11 cellular contexts compared by ENCODE assay signal in genomic region chr1:22262583-22262982, GRCh38.
DNase-seq lines count a peak whose midpoint lies in the region; ATAC-seq and TF ChIP-seq lines count a peak whose summit lies in the region.
"Had no signal": no experiment of that assay in that cellular context is flagged by ENCODE, and none has a peak within 500 bp of the region (broad histone marks: within the 10 kb centered on the region; RNA-seq: fewer than 3 reads in every experiment).

No MANE protein-coding gene starts in this region.

- DNase-seq in NCI-H2029 (lab: John Stamatoyannopoulos, UW) (peak; percentile 28), NCI-H2029 treated with DMSO at 0.1 percent for 48 hours (lab: John Stamatoyannopoulos, UW) (no peak), NCI-H146 (lab: John Stamatoyannopoulos, UW) (peak; percentile 90), SK-N-SH (peak; percentile 87), nephron progenitor cell (peak; percentile 63), kidney glomerular epithelial cell (lab: John Stamatoyannopoulos, UW) (no peak), immature natural killer cell (no peak)
- DNase-seq: activated naive CD4-positive, alpha-beta T cell treated with Interleukin-2 at 50 U/mL for 16 hours had no signal

- no peaks in the 10 kb centered on the region for H3K36me3 Mint-ChIP-seq in nephron progenitor cell (ENCODE audit: low read depth)
- H3K36me3 Mint-ChIP-seq in immature natural killer cell = no peaks in the 10 kb centered on the region
- H3K36me3 Mint-ChIP-seq: brain had no signal

- peaks cover 14% of the 10 kb centered on the region for H3K27me3 Mint-ChIP-seq in nephron progenitor cell (ENCODE audit: low read depth, poor library complexity)
- H3K27me3 Mint-ChIP-seq in immature natural killer cell (ENCODE audit: low read depth in 3 of 3) = peaks cover 0 to 6% (median 3%) of the 10 kb centered on the region in 3 donors

- H3K4me1 Mint-ChIP-seq in nephron progenitor cell (peaks cover 83% of the 10 kb centered on the region), immature natural killer cell (no peaks in the 10 kb centered on the region)

- H3K27ac Mint-ChIP-seq in nephron progenitor cell (no peak overlapping the region), immature natural killer cell (no peak overlapping the region)

- no peaks in the 10 kb centered on the region for H4K20me1 ChIP-seq in SK-N-SH (ENCODE audit: insufficient read depth)

- no peak overlapping the region for H3K4me2 ChIP-seq in SK-N-SH

- no peak for ATAC-seq in GM21723 (IDR thresholded peaks at IDR 0.05; ENCODE audit: unreplicated experiment)

- no peaks in the 10 kb centered on the region for H3K79me2 ChIP-seq in SK-N-SH (ENCODE audit: insufficient read depth)

- H3K9ac ChIP-seq in SK-N-SH = no peak overlapping the region

- peak in 1 of 2 experiments; percentile 57; a peak in 1 of 4 replicates for TF ChIP-seq EP300 in SK-N-SH (IDR thresholded peaks at IDR 0.05; ENCODE audit: borderline replicate concordance in 1 of 2, low read depth in 1 of 2, low read length in 1 of 2)

- 38% methylated on average over 6 of the region's 8 CpGs for WGBS in SK-N-SH (ENCODE audit: low lambda C conversion rate)

- H3F3A ChIP-seq in SK-N-SH (replicated peaks; ENCODE audit: insufficient read depth) = no peaks in the 10 kb centered on the region

- POLR2A ChIA-PET in SK-N-SH (lab: Yijun Ruan, JAX) = interaction anchor here (0.6 to 1.0 kb wide), 2 partner anchors 88 to 121 kb away, joined by 3 read pairs; no protein-coding TSS in a partner anchor

- no peaks in the 10 kb centered on the region for H3K36me3 ChIP-seq in SK-N-SH (replicated peaks in 1 of 2; ENCODE audit: control insufficient read depth in 1 of 2, insufficient read depth in 2 of 2, low read length in 1 of 2)
- H3K36me3 ChIP-seq: suprapubic skin had no signal

- CTCF ChIA-PET in SK-N-SH (lab: Yijun Ruan, JAX) = interaction anchor here (1.8 to 7.7 kb wide), 3 partner anchors 9 to 154 kb away, joined by 5 to 78 read pairs (median 6); no protein-coding TSS in a partner anchor

- no peaks in the 10 kb centered on the region for H3K9me3 ChIP-seq in SK-N-SH
- H3K9me3 ChIP-seq: suprapubic skin had no signal

- TF ChIP-seq CTCF in SK-N-SH (IDR thresholded peaks at IDR 0.05) (no peak), nephron progenitor cell (IDR thresholded peaks at IDR 0.05) (no peak)

- H3K27ac ChIP-seq in SK-N-SH (ENCODE audit: low read depth in 2 of 2, low read length in 1 of 2) = peak overlapping the region in 1 of 2 experiments; percentile 70; a peak in 2 of 4 replicates
- H3K27ac ChIP-seq: suprapubic skin had no signal

- no peak overlapping the region for H3K4me3 Mint-ChIP-seq in nephron progenitor cell
- no peak overlapping the region for H3K4me3 Mint-ChIP-seq in immature natural killer cell
- H3K4me3 Mint-ChIP-seq: brain had no signal

- no peak for TF ChIP-seq RAD21 in SK-N-SH (IDR thresholded peaks at IDR 0.05; ENCODE audit: low read length)

- H3K9me2 ChIP-seq in SK-N-SH = no peaks in the 10 kb centered on the region

- H3K4me3 ChIP-seq in SK-N-SH (ENCODE audit: low read depth in 2 of 2, low read length in 1 of 2) = no peak overlapping the region
- H3K4me3 ChIP-seq: suprapubic skin had no signal

- peaks cover 7% of the 10 kb centered on the region; the same call in 1 of the 2 replicates for H3K27me3 ChIP-seq in SK-N-SH (ENCODE audit: insufficient read depth)

- H3K9me3 Mint-ChIP-seq in nephron progenitor cell (no peaks in the 10 kb centered on the region), immature natural killer cell (no peaks in the 10 kb centered on the region)

- peaks cover 0 to 27% of the 10 kb centered on the region in 2 experiments; a peak in 1 of 4 replicates for H3K4me1 ChIP-seq in SK-N-SH (ENCODE audit: control insufficient read depth in 1 of 2, insufficient read depth in 2 of 2, low read depth in 1 of 2, low read length in 1 of 2)

- H2AFZ ChIP-seq in SK-N-SH (ENCODE audit: low read depth) = no peak overlapping the region

TF ChIP-seq in SK-N-SH, 30 proteins besides CTCF, POLR2A, EP300 and RAD21:
- TF ChIP-seq NFIC (IDR thresholded peaks at IDR 0.05; ENCODE audit: borderline replicate concordance) (no peak), MXI1 (IDR thresholded peaks at IDR 0.05; ENCODE audit: low read depth, low read length) (no peak), FOXJ3 (CRISPR knock-in tag; IDR thresholded peaks at IDR 0.05) (0 out of 2 replicates have a peak, but pooled peaks have one; percentile 32), GATA2 (CRISPR knock-in tag; IDR thresholded peaks at IDR 0.05) (peak; percentile 94), CHD2 (IDR thresholded peaks at IDR 0.05; ENCODE audit: low read length, partially characterized antibody) (no peak), SIN3A (IDR thresholded peaks at IDR 0.05; ENCODE audit: borderline replicate concordance, low read depth, low read length) (no peak), TCF12 (IDR thresholded peaks at IDR 0.05) (no peak), USF1 (IDR thresholded peaks at IDR 0.05; ENCODE audit: borderline replicate concordance, low read depth) (no peak), ZBTB33 (IDR thresholded peaks at IDR 0.05; ENCODE audit: borderline replicate concordance, low read depth) (no peak), USF2 (IDR thresholded peaks at IDR 0.05; ENCODE audit: borderline replicate concordance, low read depth, low read length) (no peak), TAF1 (IDR thresholded peaks at IDR 0.05; ENCODE audit: borderline replicate concordance, low read depth, low read length) (no peak), RXRA (IDR thresholded peaks at IDR 0.05; ENCODE audit: borderline replicate concordance, low read depth) (no peak), JUND (IDR thresholded peaks at IDR 0.05) (no peak), MAX (IDR thresholded peaks at IDR 0.05; ENCODE audit: low read depth) (no peak), FOSL2 (IDR thresholded peaks at IDR 0.05; ENCODE audit: borderline replicate concordance, low read depth) (no peak), RCOR1 (IDR thresholded peaks at IDR 0.05; ENCODE audit: low read length) (no peak), RFX5 (IDR thresholded peaks at IDR 0.05; ENCODE audit: low read length) (no peak)
TF ChIP-seq in SK-N-SH: peak in this region for 2.

Comparison
In these comparisons a context has a peak if more than half of its experiments do, and no peak if none do; other contexts are left out.
1. DNase-seq: peak in NCI-H2029 (single experiment), NCI-H146 (single experiment), SK-N-SH (single experiment) and nephron progenitor cell (single experiment); none in NCI-H2029 treated with DMSO at 0.1 percent for 48 hours (single experiment), kidney glomerular epithelial cell (single experiment) and immature natural killer cell (0 of 3).